8 cellular contexts compared by ENCODE assay signal in the genomic region with DNA sequence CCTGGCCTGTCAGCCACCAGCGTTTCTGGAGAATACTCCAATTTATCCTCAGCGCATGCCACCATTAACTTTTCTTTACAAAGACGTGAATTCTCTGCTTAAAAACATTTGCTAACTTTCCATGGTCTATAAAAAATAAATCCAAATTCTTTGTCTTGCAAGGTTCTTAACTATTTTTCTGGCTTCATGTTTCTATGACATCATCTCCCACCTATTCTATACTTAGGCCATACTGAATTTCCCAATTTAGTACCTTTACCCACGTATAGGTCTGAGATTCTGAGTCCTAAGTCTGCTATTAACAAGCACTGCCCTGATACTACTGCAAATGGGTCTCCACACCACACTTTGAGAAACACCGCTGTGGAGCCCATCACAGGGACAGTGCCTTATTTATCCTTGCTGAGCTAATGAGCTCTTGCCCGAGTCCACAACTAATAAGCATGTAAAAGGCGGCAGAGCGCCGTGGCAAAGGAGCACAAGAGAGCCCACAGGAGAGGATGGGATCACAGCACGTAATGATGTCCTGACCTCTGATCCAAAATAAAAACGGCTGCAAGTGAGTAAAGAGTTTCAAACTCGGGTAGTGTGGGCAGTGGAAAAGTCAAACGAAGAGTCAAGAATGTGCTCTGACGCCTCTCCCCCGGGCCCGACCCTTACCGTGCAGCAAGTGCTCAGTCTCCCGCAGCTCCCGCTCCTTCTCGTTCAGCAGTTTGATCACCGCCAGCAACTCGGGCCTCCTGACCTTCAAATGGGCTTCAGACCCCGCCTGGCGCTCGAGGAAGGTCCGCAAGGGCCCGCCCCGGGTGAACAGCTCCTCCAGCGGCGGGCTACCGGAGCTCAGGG. TPM values are rescaled to one million over a fixed set of nuclear protein-coding genes. Genes with fewer than 3 reads are reported as not detected.
DNase-seq lines count a peak whose midpoint lies in the region; ATAC-seq and TF ChIP-seq lines count a peak whose summit lies in the region.

No MANE protein-coding gene starts in this region.

- CTCF ChIA-PET in A673 (lab: Charles Lee) = no interaction called here

- peak overlapping the region; percentile 83 for H3K27ac ChIP-seq in A673 (ENCODE audit: low read depth, low read length, poor library complexity, severe bottlenecking)
- H3K27ac ChIP-seq in Peyer's patch = peak overlapping the region; percentile 81 to 90 (median 83)
- peak overlapping the region; percentile 57 for H3K27ac ChIP-seq in cingulate gyrus (ENCODE audit: low read depth, low read length)
- H3K27ac ChIP-seq in upper lobe of right lung = peak overlapping the region; percentile 86

- intact Hi-C loops in A673 (cut with micrococcal nuclease; ENCODE audit: unreplicated experiment) (no loop called here), upper lobe of right lung (cut with DNase I) (no loop called here)

- POLR2A ChIA-PET in A673 (lab: Charles Lee; ENCODE audit: low non-redundant PET) = no interaction called here

- ATAC-seq in HG02938 (IDR thresholded peaks at IDR 0.05; ENCODE audit: unreplicated experiment) (peak; percentile 20), upper lobe of right lung (peak; percentile 37)

- DNase-seq in A673 (ENCODE audit: low spot score) (no peak), GM13976 (ENCODE audit: low spot score) (peak; percentile 19), Peyer's patch (no peak), medulla oblongata (ENCODE audit: extremely low spot score) (peak; percentile 15), upper lobe of right lung (no peak), epidermal melanocyte (ENCODE audit: insufficient read length, low spot score) (no peak)

- no peaks in the 10 kb centered on the region for H3K27me3 ChIP-seq in A673 (replicated peaks; ENCODE audit: insufficient read depth, low read depth, low read length, poor library complexity)
- no peaks in the 10 kb centered on the region for H3K27me3 ChIP-seq in Peyer's patch
- H3K27me3 ChIP-seq in upper lobe of right lung = no peaks in the 10 kb centered on the region

- H3K4me3 ChIP-seq in A673 (ENCODE audit: low read depth, low read length, poor library complexity, severe bottlenecking) (peak overlapping the region; percentile 84), Peyer's patch (peak overlapping the region; percentile 68 to 85 (median 79)), upper lobe of right lung (peak overlapping the region; percentile 72)

- in situ Hi-C loops in GM13976 (cut with MboI; ENCODE audit: low sequenced_read_pairs, unreplicated experiment) = no loop called here

- TF ChIP-seq POLR2A in Peyer's patch (IDR thresholded peaks at IDR 0.05) = no peak

- TF ChIP-seq CTCF in A673 (conservative IDR thresholded peaks at IDR 0.05; ENCODE audit: low read depth, low read length) (no peak), GM13976 (IDR thresholded peaks at IDR 0.05; ENCODE audit: borderline replicate concordance, control extremely low read depth, extremely low read depth, insufficient read depth, missing control alignments) (no peak), Peyer's patch (IDR thresholded peaks at IDR 0.05) (peak in 1 of 6 experiments; percentile 16), upper lobe of right lung (IDR thresholded peaks at IDR 0.05) (no peak)

- BruUV-seq in A673 (replicated peaks; lab: Mats Ljungman, UMichigan) = no TSS peak

- no peaks in the 10 kb centered on the region for H3K9me3 ChIP-seq in A673 (ENCODE audit: low read depth, low read length, poor library complexity, severe bottlenecking)
- H3K9me3 ChIP-seq in Peyer's patch = no peaks in the 10 kb centered on the region
- no peaks in the 10 kb centered on the region for H3K9me3 ChIP-seq in upper lobe of right lung

- H3K4me1 ChIP-seq in A673 (ENCODE audit: insufficient read depth, low read length, poor library complexity, severe bottlenecking) = peaks cover 14% of the 10 kb centered on the region
- peaks cover 0 to 19% (median 6%) of the 10 kb centered on the region in 4 donors for H3K4me1 ChIP-seq in Peyer's patch
- H3K4me1 ChIP-seq in upper lobe of right lung = peaks cover 22% of the 10 kb centered on the region

- H3K36me3 ChIP-seq in A673 (ENCODE audit: insufficient read depth, low read length, poor library complexity, severe bottlenecking) (peaks cover 16% of the 10 kb centered on the region), Peyer's patch (peaks cover 0 to 17% (median 0%) of the 10 kb centered on the region in 3 donors), upper lobe of right lung (peaks cover 14% of the 10 kb centered on the region)

RNA-seq across cellular contexts. Expression of a gene that starts 0.5 kb away (rescaled TPM):
- total RNA-seq in A673 (2021) (25.2 and 30.9 TPM in 2 replicates), Peyer's patch (10 to 100 TPM; 13.6 to 31.4 (median 19.1) TPM), upper lobe of right lung (17.9 TPM)

RNA-seq across cellular contexts. Expression of a gene that starts 19.1 kb away (rescaled TPM):
- total RNA-seq in A673 (2021) = 62.4 and 67.9 TPM in 2 replicates
- total RNA-seq in Peyer's patch = 1 to 10 TPM; 2.7 to 7.4 (median 3.0) TPM
- 4.9 TPM for total RNA-seq in upper lobe of right lung

Comparison
In these comparisons a context has a peak if more than half of its experiments do, and no peak if none do; other contexts are left out.
1. DNase-seq: peak in GM13976 (single experiment) and medulla oblongata (single experiment); none in A673 (single experiment), Peyer's patch (0 of 3), upper lobe of right lung (single experiment) and epidermal melanocyte (single experiment).
2. Peak in every context shown above with its lines, with median percentiles within 50 percentile points of each other: H3K27ac ChIP-seq and H3K4me3 ChIP-seq.